In genomic region chr7:139359366-139360209, GRCh38 we compare ENCODE assay signal across 1 cellular context.
TF ChIP-seq lines count a peak whose summit lies in the region.

TSS of gene LUC7L2 (plus strand) at chr7:139359894. CDS start at chr7:139360262, 368 bp downstream.

TF ChIP-seq in HepG2, 621 proteins besides CTCF, POLR2A, EP300 and RAD21 (continued from another document and continues in another):
- TF ChIP-seq ZNF598 (CRISPR knock-in tag; IDR thresholded peaks at IDR 0.05; ENCODE audit: borderline replicate concordance), result peak; percentile 81; the same call in 1 of the 2 replicates
- TF ChIP-seq ZNF260 (CRISPR knock-in tag; IDR thresholded peaks at IDR 0.05; ENCODE audit: borderline replicate concordance, low read depth), result 0 out of 2 replicates have a peak, but pooled peaks have one; percentile 23
- TF ChIP-seq HMGA1 (CRISPR knock-in tag; conservative IDR thresholded peaks at IDR 0.05), result no peak
- TF ChIP-seq PRDM15 (CRISPR knock-in tag; IDR thresholded peaks at IDR 0.05), result peak; percentile 70; the same call in 1 of the 2 replicates
- TF ChIP-seq ZNF350 (CRISPR knock-in tag; IDR thresholded peaks at IDR 0.05; ENCODE audit: borderline replicate concordance, low read depth), result no peak; the same call in 1 of the 2 replicates
- TF ChIP-seq ZNF276 (CRISPR knock-in tag; IDR thresholded peaks at IDR 0.05; ENCODE audit: low read depth), result peak; percentile 91; the same call in 1 of the 2 replicates
- TF ChIP-seq, protein P1, sequence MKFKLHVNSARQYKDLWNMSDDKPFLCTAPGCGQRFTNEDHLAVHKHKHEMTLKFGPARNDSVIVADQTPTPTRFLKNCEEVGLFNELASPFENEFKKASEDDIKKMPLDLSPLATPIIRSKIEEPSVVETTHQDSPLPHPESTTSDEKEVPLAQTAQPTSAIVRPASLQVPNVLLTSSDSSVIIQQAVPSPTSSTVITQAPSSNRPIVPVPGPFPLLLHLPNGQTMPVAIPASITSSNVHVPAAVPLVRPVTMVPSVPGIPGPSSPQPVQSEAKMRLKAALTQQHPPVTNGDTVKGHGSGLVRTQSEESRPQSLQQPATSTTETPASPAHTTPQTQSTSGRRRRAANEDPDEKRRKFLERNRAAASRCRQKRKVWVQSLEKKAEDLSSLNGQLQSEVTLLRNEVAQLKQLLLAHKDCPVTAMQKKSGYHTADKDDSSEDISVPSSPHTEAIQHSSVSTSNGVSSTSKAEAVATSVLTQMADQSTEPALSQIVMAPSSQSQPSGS (CRISPR knock-in tag; IDR thresholded peaks at IDR 0.05), result peak; percentile 41; the same call in 1 of the 2 replicates
- TF ChIP-seq, protein P2, sequence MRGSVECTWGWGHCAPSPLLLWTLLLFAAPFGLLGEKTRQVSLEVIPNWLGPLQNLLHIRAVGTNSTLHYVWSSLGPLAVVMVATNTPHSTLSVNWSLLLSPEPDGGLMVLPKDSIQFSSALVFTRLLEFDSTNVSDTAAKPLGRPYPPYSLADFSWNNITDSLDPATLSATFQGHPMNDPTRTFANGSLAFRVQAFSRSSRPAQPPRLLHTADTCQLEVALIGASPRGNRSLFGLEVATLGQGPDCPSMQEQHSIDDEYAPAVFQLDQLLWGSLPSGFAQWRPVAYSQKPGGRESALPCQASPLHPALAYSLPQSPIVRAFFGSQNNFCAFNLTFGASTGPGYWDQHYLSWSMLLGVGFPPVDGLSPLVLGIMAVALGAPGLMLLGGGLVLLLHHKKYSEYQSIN (CRISPR knock-in tag; IDR thresholded peaks at IDR 0.05; ENCODE audit: borderline replicate concordance), result no peak
- TF ChIP-seq TBX2 (CRISPR knock-in tag; IDR thresholded peaks at IDR 0.05; ENCODE audit: borderline replicate concordance), result peak; percentile 76
- peak; percentile 64; the same call in 1 of the 2 replicates for TF ChIP-seq NCOA1 (CRISPR knock-in tag; IDR thresholded peaks at IDR 0.05)
- TF ChIP-seq NCOA5 (CRISPR knock-in tag; IDR thresholded peaks at IDR 0.05), result peak; percentile 78; the same call in 1 of the 2 replicates
- peak; percentile 63; the same call in 1 of the 2 replicates for TF ChIP-seq E2F5 (CRISPR knock-in tag; conservative IDR thresholded peaks at IDR 0.05)
- TF ChIP-seq IRF2 (CRISPR knock-in tag; IDR thresholded peaks at IDR 0.05), result peak; percentile 77
- TF ChIP-seq KDM2A (CRISPR knock-in tag; IDR thresholded peaks at IDR 0.05; ENCODE audit: borderline replicate concordance, low read depth), result peak; percentile 95
- TF ChIP-seq HMG20B (CRISPR knock-in tag; conservative IDR thresholded peaks at IDR 0.05), result peak; percentile 48; the same call in 1 of the 2 replicates
- TF ChIP-seq FLYWCH1 (CRISPR knock-in tag; IDR thresholded peaks at IDR 0.05), result no peak
- peak; percentile 83 for TF ChIP-seq ZNF451 (CRISPR knock-in tag; IDR thresholded peaks at IDR 0.05)
- no peak; the same call in 1 of the 2 replicates for TF ChIP-seq ZSCAN9 (CRISPR knock-in tag; IDR thresholded peaks at IDR 0.05; ENCODE audit: borderline replicate concordance)
- no peak for TF ChIP-seq SSRP1 (CRISPR knock-in tag; IDR thresholded peaks at IDR 0.05)
- peak; percentile 69; the same call in 1 of the 2 replicates for TF ChIP-seq SNAPC4 (CRISPR knock-in tag; IDR thresholded peaks at IDR 0.05)
- TF ChIP-seq ZHX1 (CRISPR knock-in tag; IDR thresholded peaks at IDR 0.05; ENCODE audit: low read depth), result peak; percentile 78; the same call in 1 of the 2 replicates
- TF ChIP-seq ISX (CRISPR knock-in tag; conservative IDR thresholded peaks at IDR 0.05), result peak; percentile 70
- peak; percentile 22 for TF ChIP-seq ZNF44 (CRISPR knock-in tag; IDR thresholded peaks at IDR 0.05)
- TF ChIP-seq MLLT10 (CRISPR knock-in tag; IDR thresholded peaks at IDR 0.05), result no peak
- 0 out of 2 replicates have a peak, but pooled peaks have one; percentile 72 for TF ChIP-seq ZNF251 (CRISPR knock-in tag; IDR thresholded peaks at IDR 0.05)
- TF ChIP-seq ZBTB21 (CRISPR knock-in tag; IDR thresholded peaks at IDR 0.05), result peak; percentile 61; the same call in 1 of the 2 replicates
- peak; percentile 64; the same call in 1 of the 2 replicates for TF ChIP-seq ZNF274 (CRISPR knock-in tag; IDR thresholded peaks at IDR 0.05)
- peak; percentile 71; the same call in 1 of the 2 replicates for TF ChIP-seq TOPORS (CRISPR knock-in tag; IDR thresholded peaks at IDR 0.05)
- TF ChIP-seq ZMYM2 (CRISPR knock-in tag; IDR thresholded peaks at IDR 0.05), result peak; percentile 78; the same call in 1 of the 2 replicates
- TF ChIP-seq ZFAT (CRISPR knock-in tag; conservative IDR thresholded peaks at IDR 0.05), result no peak
- peak; percentile 87; the same call in 1 of the 2 replicates for TF ChIP-seq PATZ1 (CRISPR knock-in tag; IDR thresholded peaks at IDR 0.05)
- TF ChIP-seq ZNF354B (CRISPR knock-in tag; IDR thresholded peaks at IDR 0.05), result no peak; the same call in 1 of the 2 replicates
- no peak for TF ChIP-seq TBL1XR1 (IDR thresholded peaks at IDR 0.05; ENCODE audit: borderline replicate concordance, low read length, partially characterized antibody)
- TF ChIP-seq, protein P3, sequence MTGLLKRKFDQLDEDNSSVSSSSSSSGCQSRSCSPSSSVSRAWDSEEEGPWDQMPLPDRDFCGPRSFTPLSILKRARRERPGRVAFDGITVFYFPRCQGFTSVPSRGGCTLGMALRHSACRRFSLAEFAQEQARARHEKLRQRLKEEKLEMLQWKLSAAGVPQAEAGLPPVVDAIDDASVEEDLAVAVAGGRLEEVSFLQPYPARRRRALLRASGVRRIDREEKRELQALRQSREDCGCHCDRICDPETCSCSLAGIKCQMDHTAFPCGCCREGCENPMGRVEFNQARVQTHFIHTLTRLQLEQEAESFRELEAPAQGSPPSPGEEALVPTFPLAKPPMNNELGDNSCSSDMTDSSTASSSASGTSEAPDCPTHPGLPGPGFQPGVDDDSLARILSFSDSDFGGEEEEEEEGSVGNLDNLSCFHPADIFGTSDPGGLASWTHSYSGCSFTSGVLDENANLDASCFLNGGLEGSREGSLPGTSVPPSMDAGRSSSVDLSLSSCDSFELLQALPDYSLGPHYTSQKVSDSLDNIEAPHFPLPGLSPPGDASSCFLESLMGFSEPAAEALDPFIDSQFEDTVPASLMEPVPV (CRISPR knock-in tag; IDR thresholded peaks at IDR 0.05), result peak; percentile 76
- no peak for TF ChIP-seq NR2F1 (CRISPR knock-in tag; IDR thresholded peaks at IDR 0.05)
